In the genomic region with DNA sequence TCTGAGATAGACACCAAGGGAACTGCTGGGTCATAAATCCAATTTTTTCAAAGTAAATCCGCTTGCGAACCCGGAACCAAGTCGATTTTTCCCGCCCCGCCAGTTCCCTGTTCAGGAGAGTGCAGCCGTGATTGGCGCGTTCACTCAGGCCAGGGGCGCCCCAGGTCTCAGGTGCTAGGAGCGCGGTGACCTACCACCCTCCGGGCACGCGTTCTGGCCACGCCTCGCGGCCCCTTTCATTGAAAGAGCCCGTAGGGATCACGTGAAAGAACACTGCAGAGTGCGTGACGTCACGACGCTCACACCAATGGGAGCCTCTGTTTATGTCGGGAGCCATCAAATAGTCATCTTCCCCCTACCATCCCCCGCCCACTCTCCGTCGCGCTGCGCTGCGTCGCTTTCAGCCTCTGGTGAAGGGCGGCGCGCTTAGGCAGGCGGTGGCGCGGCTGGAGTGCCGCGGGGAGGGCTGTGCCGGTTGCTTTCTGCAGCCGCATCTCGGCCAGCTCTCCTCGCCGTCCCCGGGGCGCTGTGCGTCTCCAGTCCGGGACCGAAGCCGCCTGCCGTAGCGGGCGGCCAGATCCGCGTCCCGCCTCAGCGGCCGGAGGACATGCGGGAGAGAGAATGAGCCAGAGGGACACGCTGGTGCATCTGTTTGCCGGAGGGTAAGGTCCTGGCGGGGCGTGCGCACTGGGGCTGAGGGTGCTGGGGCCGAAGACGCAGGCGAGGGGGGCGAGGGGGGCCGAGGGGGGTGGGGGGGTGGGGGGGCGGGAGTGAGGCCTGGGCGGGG, we compare ENCODE assay signal across 8 cellular contexts. TPM values are rescaled to one million over a fixed set of nuclear protein-coding genes. Genes with fewer than 3 reads are reported as not detected.
DNase-seq lines count a peak whose midpoint lies in the region; ATAC-seq and TF ChIP-seq lines count a peak whose summit lies in the region.

A gene with protein sequence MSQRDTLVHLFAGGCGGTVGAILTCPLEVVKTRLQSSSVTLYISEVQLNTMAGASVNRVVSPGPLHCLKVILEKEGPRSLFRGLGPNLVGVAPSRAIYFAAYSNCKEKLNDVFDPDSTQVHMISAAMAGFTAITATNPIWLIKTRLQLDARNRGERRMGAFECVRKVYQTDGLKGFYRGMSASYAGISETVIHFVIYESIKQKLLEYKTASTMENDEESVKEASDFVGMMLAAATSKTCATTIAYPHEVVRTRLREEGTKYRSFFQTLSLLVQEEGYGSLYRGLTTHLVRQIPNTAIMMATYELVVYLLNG (plus strand): TSS at position 403 of the 787 bp plus-strand sequence. CDS start 219 bp downstream, at position 622.

- peak; percentile 96 for ATAC-seq in HG02678 (IDR thresholded peaks at IDR 0.05; ENCODE audit: unreplicated experiment)
- peak; percentile 98 for ATAC-seq in activated naive CD8-positive, alpha-beta T cell treated with anti-CD3 and anti-CD28 coated beads, Interleukin-2, amount 10 ng/mL, durations not matched to agents 7 days and 5 days (ENCODE audit: low read depth)
- ATAC-seq in Right ventricle myocardium inferior = peak; percentile 99

- H3K9me2 ChIP-seq in SU-DHL-6 (replicated peaks; ENCODE audit: insufficient read depth, low read length) = no peaks in the 10 kb centered on the region

- peak within 1 kb of the TSS; percentile 95 for H3K4me3 Mint-ChIP-seq in activated naive CD8-positive, alpha-beta T cell treated with anti-CD3 and anti-CD28 coated beads, Interleukin-2, amount 10 ng/mL, durations not matched to agents 7 days and 5 days

- 0 out of 2 replicates have a peak, but pooled peaks cover 8% of the 10 kb centered on the region for H3F3A ChIP-seq in SU-DHL-6 (ENCODE audit: insufficient read depth)

- H3K27me3 ChIP-seq in SU-DHL-6 (ENCODE audit: low read length) (no peaks in the 10 kb centered on the region), ovary (no peaks in the 10 kb centered on the region), thyroid gland (no peaks in the 10 kb centered on the region)

- H3K36me3 ChIP-seq in SU-DHL-6 (ENCODE audit: low read length) (no peaks in the 10 kb centered on the region), ovary (no peaks in the 10 kb centered on the region), thyroid gland (no peaks in the 10 kb centered on the region)

- peak within 1 kb of the TSS; percentile 80 for H3K4me2 ChIP-seq in SU-DHL-6 (ENCODE audit: low read depth, low read length, poor library complexity, severe bottlenecking)

- H3K9ac ChIP-seq in SU-DHL-6 (ENCODE audit: low read length) = peak within 1 kb of the TSS; percentile 89

- intact Hi-C loops in Right ventricle myocardium inferior (cut with DNase I) = no loop called here
- intact Hi-C loops in ovary (cut with DNase I) = no loop called here
- intact Hi-C loops in thyroid gland (cut with DNase I) = no loop called here

- peaks cover 21% of the 10 kb centered on the region for H3K4me1 Mint-ChIP-seq in activated naive CD8-positive, alpha-beta T cell treated with anti-CD3 and anti-CD28 coated beads, Interleukin-2, amount 10 ng/mL, durations not matched to agents 7 days and 5 days

- H3K27ac Mint-ChIP-seq in activated naive CD8-positive, alpha-beta T cell treated with anti-CD3 and anti-CD28 coated beads, Interleukin-2, amount 10 ng/mL, durations not matched to agents 7 days and 5 days = peak within 1 kb of the TSS; percentile 97

- TF ChIP-seq CTCF in SU-DHL-6 (IDR thresholded peaks at IDR 0.05; ENCODE audit: insufficient read depth, low read length, poor library complexity, severe bottlenecking) (no peak), ovary (IDR thresholded peaks at IDR 0.05) (peak in 2 of 3 donors; percentile 25 to 35), thyroid gland (IDR thresholded peaks at IDR 0.05) (peak in 1 of 6 experiments; percentile 30)

- peaks cover 45% of the 10 kb centered on the region for H3K79me2 ChIP-seq in SU-DHL-6 (ENCODE audit: insufficient read depth, low read length)

- WGBS in ovary, 3 donors = 0% methylated on average over 58 to 72 of the region's 72 CpGs
- WGBS in thyroid gland, 2 donors = 0 to 1% methylated on average over 24 to 26 of the region's 72 CpGs

- peaks cover 15% of the 10 kb centered on the region; the same call in 1 of the 2 replicates for H4K20me1 ChIP-seq in SU-DHL-6 (ENCODE audit: low read depth, low read length)

- H3K9me3 ChIP-seq in SU-DHL-6 (ENCODE audit: insufficient read depth, low read length) (no peaks in the 10 kb centered on the region), ovary (no peaks in the 10 kb centered on the region), thyroid gland (no peaks in the 10 kb centered on the region)

- TF ChIP-seq POLR2A in GM10847 (IDR thresholded peaks at IDR 0.05; ENCODE audit: extremely low read depth, insufficient read length) (peak; percentile 77), ovary (IDR thresholded peaks at IDR 0.05) (peak; percentile 94), thyroid gland (IDR thresholded peaks at IDR 0.05) (peak; percentile 92 to 98)

- peaks cover 1% of the 10 kb centered on the region for H3K9me3 Mint-ChIP-seq in activated naive CD8-positive, alpha-beta T cell treated with anti-CD3 and anti-CD28 coated beads, Interleukin-2, amount 10 ng/mL, durations not matched to agents 7 days and 5 days

- POLR2A ChIA-PET in activated naive CD8-positive, alpha-beta T cell treated with anti-CD3 and anti-CD28 coated beads, Interleukin-2, amount 10 ng/mL, durations not matched to agents 7 days and 5 days (lab: Charles Lee) = no interaction called here

- H3K36me3 Mint-ChIP-seq in activated naive CD8-positive, alpha-beta T cell treated with anti-CD3 and anti-CD28 coated beads, Interleukin-2, amount 10 ng/mL, durations not matched to agents 7 days and 5 days = peaks cover 2% of the 10 kb centered on the region

- H3K27ac ChIP-seq in SU-DHL-6 (ENCODE audit: low read depth, low read length) (peak within 1 kb of the TSS; percentile 82), ovary (peak within 1 kb of the TSS; percentile 94 to 95), thyroid gland (peak within 1 kb of the TSS; percentile 97 to 99 (median 98))

- peak within 1 kb of the TSS; percentile 84 for H2AFZ ChIP-seq in SU-DHL-6 (ENCODE audit: low read depth, low read length, severe bottlenecking)

- H3K4me1 ChIP-seq in ovary (ENCODE audit: insufficient read depth) (peaks cover 4% of the 10 kb centered on the region), thyroid gland (peaks cover 16 to 32% of the 10 kb centered on the region in 2 donors)

- TF ChIP-seq EP300 in ovary (IDR thresholded peaks at IDR 0.05) = no peak

- DNase-seq in NCI-H128 (lab: John Stamatoyannopoulos, UW; ENCODE audit: unreplicated experiment) = peak; percentile 98
- peak; percentile 92 for DNase-seq in activated naive CD8-positive, alpha-beta T cell treated with anti-CD3 and anti-CD28 coated beads, Interleukin-2, amount 10 ng/mL, durations not matched to agents 7 days and 5 days
- DNase-seq in Right ventricle myocardium inferior (ENCODE audit: missing footprints) = peak; percentile 99
- DNase-seq in ovary = peak; percentile 95 to 97 (median 95)
- DNase-seq in thyroid gland = peak; percentile 98

- no peaks in the 10 kb centered on the region for H3K27me3 Mint-ChIP-seq in activated naive CD8-positive, alpha-beta T cell treated with anti-CD3 and anti-CD28 coated beads, Interleukin-2, amount 10 ng/mL, durations not matched to agents 7 days and 5 days

- H3K4me3 ChIP-seq in SU-DHL-6 (ENCODE audit: insufficient read depth, low read length, poor library complexity, severe bottlenecking) = peak within 1 kb of the TSS; percentile 94
- H3K4me3 ChIP-seq in ovary = peak within 1 kb of the TSS; percentile 78
- H3K4me3 ChIP-seq in thyroid gland (replicated peaks in 1 of 3) = peak within 1 kb of the TSS; percentile 68 to 96 (median 82)

RNA-seq across cellular contexts. Expression of the gene that starts here (rescaled TPM):
- 10 to 100 TPM; 61.5 to 68.6 TPM for total RNA-seq in activated naive CD8-positive, alpha-beta T cell treated with anti-CD3 and anti-CD28 coated beads, Interleukin-2, amount 10 ng/mL, durations not matched to agents 7 days and 5 days
- total RNA-seq in Right ventricle myocardium inferior (77.3 TPM), ovary (10 to 100 TPM; 73.4 to 99.3 (median 76.6) TPM), thyroid gland (100 to 1,000 TPM; 102 to 226 (median 145) TPM)
- 10 to 100 TPM; 34.7 to 45.4 TPM for polyA plus RNA-seq in ovary

Comparison
In these comparisons a context has a peak if more than half of its experiments do, and no peak if none do; other contexts are left out.
1. Peak in every context shown above with its lines: DNase-seq, ATAC-seq, H3K4me3 ChIP-seq and H3K27ac ChIP-seq.